15 cellular contexts compared by ENCODE assay signal in genomic region chr7:117565226-117565625, GRCh38.
A peak's percentile ranks its signal among the peaks of the same experiment; 100 is the strongest.
DNase-seq lines count a peak whose midpoint lies in the region; ATAC-seq, FAIRE-seq and TF ChIP-seq lines count a peak whose summit lies in the region.
"Had no signal": no experiment of that assay in that cellular context is flagged by ENCODE, and none has a peak within 500 bp of the region (broad histone marks: within the 10 kb centered on the region; RNA-seq: fewer than 3 reads in every experiment).

No MANE protein-coding gene starts in this region.

- H3K27ac ChIP-seq in KOPT-K1 (ENCODE audit: low read depth, low read length, poor library complexity, severe bottlenecking) (peak overlapping the region; percentile 67), pancreas (no peak overlapping the region)
- H3K27ac ChIP-seq: A549, C4-2B had no signal

- H3K4me1 Mint-ChIP-seq in Calu3 (ENCODE audit: low read depth, unreplicated experiment): peaks cover 24% of the 10 kb centered on the region
- no peaks in the 10 kb centered on the region for H3K4me1 Mint-ChIP-seq in activated CD8-positive, alpha-beta T cell treated with anti-CD3 and anti-CD28 coated beads, Interleukin-2, amount 10 ng/mL, durations not matched to agents 7 days and 5 days (ENCODE audit: low read depth)
- H3K4me1 Mint-ChIP-seq: CD4-positive, alpha-beta memory T cell; GM23338; IgD-negative memory B cell had no signal

- POLR2A ChIA-PET in activated CD8-positive, alpha-beta T cell treated with anti-CD3 and anti-CD28 coated beads, Interleukin-2, amount 10 ng/mL, durations not matched to agents 7 days and 5 days (lab: Charles Lee): no interaction called here

- H3K36me3 Mint-ChIP-seq in Calu3 (ENCODE audit: insufficient read depth, unreplicated experiment): peaks cover 57% of the 10 kb centered on the region
- no peaks in the 10 kb centered on the region for H3K36me3 Mint-ChIP-seq in activated CD8-positive, alpha-beta T cell treated with anti-CD3 and anti-CD28 coated beads, Interleukin-2, amount 10 ng/mL, durations not matched to agents 7 days and 5 days (ENCODE audit: low read depth)
- H3K36me3 Mint-ChIP-seq: CD4-positive, alpha-beta memory T cell; IgD-negative memory B cell had no signal

- WGBS in pancreas, 2 donors: 73 to 77% methylated on average over 4 of the region's 4 CpGs

- no peaks in the 10 kb centered on the region for H3K4me1 ChIP-seq in pancreas
- H3K4me1 ChIP-seq: BE2C had no signal

- peak overlapping the region; percentile 35 for H3K27ac Mint-ChIP-seq in Calu3 (ENCODE audit: unreplicated experiment)
- H3K27ac Mint-ChIP-seq in activated CD8-positive, alpha-beta T cell treated with anti-CD3 and anti-CD28 coated beads, Interleukin-2, amount 10 ng/mL, durations not matched to agents 7 days and 5 days: no peak overlapping the region
- H3K27ac Mint-ChIP-seq: CD4-positive, alpha-beta memory T cell; GM23338; IgD-negative memory B cell had no signal

- H3K27me3 Mint-ChIP-seq in Calu3 (ENCODE audit: unreplicated experiment): no peaks in the 10 kb centered on the region
- H3K27me3 Mint-ChIP-seq in activated CD8-positive, alpha-beta T cell treated with anti-CD3 and anti-CD28 coated beads, Interleukin-2, amount 10 ng/mL, durations not matched to agents 7 days and 5 days (ENCODE audit: low read depth): no peaks in the 10 kb centered on the region
- H3K27me3 Mint-ChIP-seq: CD4-positive, alpha-beta memory T cell; IgD-negative memory B cell had no signal

- H3K4me3 ChIP-seq in pancreas: no peak overlapping the region
- H3K4me3 ChIP-seq: A549, GM23338 had no signal

- intact Hi-C loops in Calu3 (cut with micrococcal nuclease; ENCODE audit: unreplicated experiment): no loop called here
- intact Hi-C loops in left colon (cut with DNase I, micrococcal nuclease): no loop called here
- intact Hi-C loops in pancreas (cut with DNase I): no loop called here

- TF ChIP-seq CTCF in Calu3 (IDR thresholded peaks at IDR 0.05; ENCODE audit: unreplicated experiment): no peak
- TF ChIP-seq CTCF in pancreas (IDR thresholded peaks at IDR 0.05): no peak

- peaks cover 12% of the 10 kb centered on the region for H3K9me3 ChIP-seq in KOPT-K1 (ENCODE audit: insufficient read depth, low read length, poor library complexity, severe bottlenecking)
- H3K9me3 ChIP-seq in pancreas: no peaks in the 10 kb centered on the region
- H3K9me3 ChIP-seq: A549, BE2C had no signal

- no peaks in the 10 kb centered on the region for H3K9me3 Mint-ChIP-seq in Calu3 (ENCODE audit: low read depth, unreplicated experiment)
- no peaks in the 10 kb centered on the region for H3K9me3 Mint-ChIP-seq in activated CD8-positive, alpha-beta T cell treated with anti-CD3 and anti-CD28 coated beads, Interleukin-2, amount 10 ng/mL, durations not matched to agents 7 days and 5 days (ENCODE audit: insufficient read depth)
- H3K9me3 Mint-ChIP-seq: CD4-positive, alpha-beta memory T cell; GM23338; IgD-negative memory B cell had no signal

- no peak for FAIRE-seq in pancreas (lab: Jason Lieb, UNC)
- FAIRE-seq: A549, GM18507 had no signal

- ATAC-seq in left colon (peak; percentile 13), pancreas (peak in 3 of 4 donors; percentile 17 to 31 (median 26))
- no peak for ATAC-seq in activated CD8-positive, alpha-beta T cell treated with anti-CD3 and anti-CD28 coated beads, Interleukin-2, amount 10 ng/mL, durations not matched to agents 7 days and 5 days
- ATAC-seq: GM23338 had no signal

- BruUV-seq in Calu3 (replicated peaks; lab: Mats Ljungman, UMichigan): no TSS peak

- DNase-seq in Calu3: no peak
- DNase-seq in left colon: no peak
- no peak for DNase-seq in pancreas
- DNase-seq in stimulated activated CD4-positive, alpha-beta T cell treated with anti-CD3 and anti-CD28 coated beads, Interleukin-1b, Interleukin-23, amount 100 ng/mL, for 48 hours: no peak
- DNase-seq in NCI-H128 (lab: John Stamatoyannopoulos, UW; ENCODE audit: unreplicated experiment): no peak
- DNase-seq in activated CD8-positive, alpha-beta T cell treated with anti-CD3 and anti-CD28 coated beads, Interleukin-2, amount 10 ng/mL, durations not matched to agents 7 days and 5 days: no peak
- DNase-seq: BE2C; CD4-positive, alpha-beta memory T cell; H7 had no signal

- H3K4me3 Mint-ChIP-seq in Calu3 (ENCODE audit: low read depth, unreplicated experiment): no peak overlapping the region
- H3K4me3 Mint-ChIP-seq in activated CD8-positive, alpha-beta T cell treated with anti-CD3 and anti-CD28 coated beads, Interleukin-2, amount 10 ng/mL, durations not matched to agents 7 days and 5 days: no peak overlapping the region
- H3K4me3 Mint-ChIP-seq: CD4-positive, alpha-beta memory T cell; GM23338; IgD-negative memory B cell had no signal

- no peaks in the 10 kb centered on the region for H3K27me3 ChIP-seq in pancreas
- H3K27me3 ChIP-seq: BE2C had no signal

- CTCF ChIA-PET in Calu3 (lab: Charles Lee): no interaction called here
- CTCF ChIA-PET in activated CD8-positive, alpha-beta T cell treated with anti-CD3 and anti-CD28 coated beads, Interleukin-2, amount 10 ng/mL, durations not matched to agents 7 days and 5 days (lab: Charles Lee): no interaction called here

- no peaks in the 10 kb centered on the region for H3K36me3 ChIP-seq in KOPT-K1 (ENCODE audit: insufficient read depth, low read length)
- no peaks in the 10 kb centered on the region for H3K36me3 ChIP-seq in pancreas
- H3K36me3 ChIP-seq: BE2C had no signal
